Comparison of ENCODE assay signal across 25 cellular contexts in the genomic region with DNA sequence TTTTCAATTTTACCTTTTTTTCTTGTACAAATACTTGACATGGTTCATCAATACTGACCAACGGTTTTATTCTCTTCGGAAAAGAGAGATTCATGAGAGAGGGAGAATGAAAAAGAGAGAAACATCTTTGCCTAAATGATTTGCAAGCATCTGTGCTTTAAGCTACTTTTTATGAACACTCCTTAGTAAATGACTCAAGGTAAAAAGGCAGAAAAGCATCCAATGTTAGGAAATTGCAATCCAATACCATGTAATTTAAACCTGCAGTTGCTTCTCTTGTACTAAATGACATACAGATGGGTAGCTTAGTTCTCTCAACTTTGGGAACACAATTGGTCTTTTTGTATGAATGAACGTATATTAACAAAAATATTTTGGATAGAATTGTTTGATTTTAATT. TPM values are rescaled to one million over a fixed set of nuclear protein-coding genes. Genes with fewer than 3 reads are reported as not detected.
DNase-seq lines count a peak whose midpoint lies in the region; FAIRE-seq and TF ChIP-seq lines count a peak whose summit lies in the region.
"Had no signal": no experiment of that assay in that cellular context is flagged by ENCODE, and none has a peak within 500 bp of the region (broad histone marks: within the 10 kb centered on the region; RNA-seq: fewer than 3 reads in every experiment).

No MANE protein-coding gene starts in this region.

- no peaks in the 10 kb centered on the region for H3K27me3 ChIP-seq in SJSA1 (replicated peaks)
- H3K27me3 ChIP-seq: BLaER1 treated with 17β-estradiol and CSF1 and Interleukin-3, amounts not matched to agents 10 nM and 100 nM had no signal

- H3K36me3 ChIP-seq in SJSA1 = peaks cover 17% of the 10 kb centered on the region
- H3K36me3 ChIP-seq: BLaER1 treated with 17β-estradiol and CSF1 and Interleukin-3, amounts not matched to agents 10 nM and 100 nM had no signal

- peak; percentile 99 for FAIRE-seq in A204.1 (lab: Jason Lieb, UNC)
- FAIRE-seq: GM18507, RCC 7860 had no signal

- H3K4me3 Mint-ChIP-seq in chondrocyte (ENCODE audit: unreplicated experiment) (no peak overlapping the region), mesothelial cell of epicardium (no peak overlapping the region)
- H3K4me3 Mint-ChIP-seq: CD4-positive, alpha-beta T cell had no signal

- 0 out of 2 replicates have a peak overlapping the region, but pooled peaks have one; percentile 4 for H3K27ac ChIP-seq in SJSA1
- H3K27ac ChIP-seq: BLaER1 treated with 17β-estradiol and CSF1 and Interleukin-3, amounts not matched to agents 10 nM and 100 nM; GM23248 had no signal

- peaks cover 62% of the 10 kb centered on the region for H3K4me1 Mint-ChIP-seq in chondrocyte (ENCODE audit: low read depth)
- H3K4me1 Mint-ChIP-seq in mesothelial cell of epicardium = peaks cover 62% of the 10 kb centered on the region

- no peak overlapping the region for H3K4me3 ChIP-seq in SJSA1
- H3K4me3 ChIP-seq: BLaER1 treated with 17β-estradiol and CSF1 and Interleukin-3, amounts not matched to agents 10 nM and 100 nM; GM23248 had no signal

- H3K9me3 ChIP-seq in SJSA1 (replicated peaks) = no peaks in the 10 kb centered on the region

- H3K27ac Mint-ChIP-seq in chondrocyte (ENCODE audit: unreplicated experiment) = peak overlapping the region; percentile 73
- H3K27ac Mint-ChIP-seq in mesothelial cell of epicardium = peak overlapping the region; percentile 58
- H3K27ac Mint-ChIP-seq: CD4-positive, alpha-beta T cell had no signal

- H3K4me1 ChIP-seq in SJSA1 (replicated peaks) = peaks cover 40% of the 10 kb centered on the region

- H3K36me3 Mint-ChIP-seq in chondrocyte (ENCODE audit: low read depth) (peaks cover 2% of the 10 kb centered on the region), mesothelial cell of epicardium (no peaks in the 10 kb centered on the region)

- H3K27me3 Mint-ChIP-seq in chondrocyte (ENCODE audit: low read depth) (no peaks in the 10 kb centered on the region), mesothelial cell of epicardium (ENCODE audit: low read depth) (no peaks in the 10 kb centered on the region)
- H3K27me3 Mint-ChIP-seq: CD4-positive, alpha-beta T cell had no signal

- DNase-seq in SJSA1 (ENCODE audit: low read depth in 1 of 2, low spot score in 2 of 2) = no peak
- no peak for DNase-seq in chondrocyte (ENCODE audit: low spot score)
- no peak for DNase-seq in mesothelial cell of epicardium (ENCODE audit: low spot score in 2 of 2, unreplicated experiment in 2 of 2)
- DNase-seq in T1000 (lab: John Stamatoyannopoulos, UW) = no peak
- DNase-seq in effector CD4-positive, alpha-beta T cell = no peak
- DNase-seq in SW 1271 (lab: John Stamatoyannopoulos, UW) = no peak
- no peak for DNase-seq in activated T-cell treated with anti-CD3 and anti-CD28 coated beads for 4 hours
- DNase-seq: 8988T; AML-193; CD4-positive, alpha-beta T cell; DMS53; GM23248; H7; KBM-7; MV-4-11; NCI-H1105; NCI-H1436 treated with DMSO at 0.1 percent for 48 hours; NCI-H187 treated with DMSO at 0.1 percent for 48 hours; NCI-H446; NCI-H524 treated with DMSO at 0.1 percent for 48 hours; NCI-H774 had no signal

- no peak for TF ChIP-seq CTCF in chondrocyte (IDR thresholded peaks at IDR 0.05)
- TF ChIP-seq CTCF in mesothelial cell of epicardium (IDR thresholded peaks at IDR 0.05; ENCODE audit: unreplicated experiment) = no peak

- H3K9me3 Mint-ChIP-seq in chondrocyte (ENCODE audit: low read depth) (no peaks in the 10 kb centered on the region), mesothelial cell of epicardium (no peaks in the 10 kb centered on the region)
- H3K9me3 Mint-ChIP-seq: CD4-positive, alpha-beta T cell had no signal

RNA-seq across cellular contexts. Expression of a gene that starts 46.1 kb away (rescaled TPM):
- 47.2 and 55.9 TPM in 2 replicates for total RNA-seq in SJSA1 (2014; rRNA removed; shearing (Covaris generic))
- total RNA-seq in chondrocyte (104 to 160 TPM (median 158 TPM) in 3 replicates), mesothelial cell of epicardium (19.9 to 20.4 TPM (median 19.9 TPM) in 3 replicates)
